ENCODE assay signal across 22 cellular contexts in genomic region chr20:21052686-21053001, GRCh38. TPM values are rescaled to one million over a fixed set of nuclear protein-coding genes. Genes with fewer than 3 reads are reported as not detected.
"Had no signal": no experiment of that assay in that cellular context is flagged by ENCODE, and none has a peak within 500 bp of the region (broad histone marks: within the 10 kb centered on the region; RNA-seq: fewer than 3 reads in every experiment).

No MANE protein-coding gene starts in this region.

- H3K4me1 Mint-ChIP-seq: naive thymus-derived CD8-positive, alpha-beta T cell; stimulated activated effector memory CD8-positive, alpha-beta T cell treated with anti-CD3 and anti-CD28 coated beads, Interleukin-12 subunit alpha, Interleukin-12 subunit beta, amount 100 ng/mL, for 72 hours had no signal

- ATAC-seq: effector memory CD8-positive, alpha-beta T cell; gastroesophageal sphincter; left lobe of liver; mucosa of descending colon; naive thymus-derived CD8-positive, alpha-beta T cell; stimulated activated effector memory CD8-positive, alpha-beta T cell treated with anti-CD3 and anti-CD28 coated beads, Interleukin-12 subunit alpha, Interleukin-12 subunit beta, amount 100 ng/mL, for 72 hours; stimulated activated naive CD8-positive, alpha-beta T cell treated with anti-CD3 and anti-CD28 coated beads, Interleukin-15, Interleukin-2, amounts not matched to agents 100 U/mL and 50 U/mL, for 24 hours had no signal

- H3K27ac Mint-ChIP-seq: effector memory CD8-positive, alpha-beta T cell; stimulated activated effector memory CD8-positive, alpha-beta T cell treated with anti-CD3 and anti-CD28 coated beads, Interleukin-12 subunit alpha, Interleukin-12 subunit beta, amount 100 ng/mL, for 72 hours; type B pancreatic cell had no signal

- H3K9ac ChIP-seq: parathyroid adenoma had no signal

- H3K9me3 ChIP-seq: esophagus squamous epithelium, gastroesophageal sphincter, mucosa of descending colon, prostate gland, suprapubic skin, thyroid gland had no signal

- H3K4me1 ChIP-seq: gastroesophageal sphincter, parathyroid adenoma, prostate gland, suprapubic skin, thyroid gland had no signal

- H3K27ac ChIP-seq: esophagus squamous epithelium, gastroesophageal sphincter, parathyroid adenoma, prostate gland, suprapubic skin, thyroid gland had no signal

- H3K9me3 Mint-ChIP-seq: effector memory CD8-positive, alpha-beta T cell; naive thymus-derived CD8-positive, alpha-beta T cell; neural crest cell; stimulated activated effector memory CD8-positive, alpha-beta T cell treated with anti-CD3 and anti-CD28 coated beads, Interleukin-12 subunit alpha, Interleukin-12 subunit beta, amount 100 ng/mL, for 72 hours had no signal

- H3K36me3 Mint-ChIP-seq: naive thymus-derived CD8-positive, alpha-beta T cell; stimulated activated effector memory CD8-positive, alpha-beta T cell treated with anti-CD3 and anti-CD28 coated beads, Interleukin-12 subunit alpha, Interleukin-12 subunit beta, amount 100 ng/mL, for 72 hours; type B pancreatic cell had no signal

- H3K36me3 ChIP-seq: esophagus squamous epithelium, gastroesophageal sphincter, prostate gland, suprapubic skin, thyroid gland had no signal

- H3K27me3 ChIP-seq: thyroid gland had no signal

- H3K79me2 ChIP-seq: parathyroid adenoma had no signal

- H3K4me3 Mint-ChIP-seq: effector memory CD8-positive, alpha-beta T cell; naive thymus-derived CD8-positive, alpha-beta T cell; stimulated activated effector memory CD8-positive, alpha-beta T cell treated with anti-CD3 and anti-CD28 coated beads, Interleukin-12 subunit alpha, Interleukin-12 subunit beta, amount 100 ng/mL, for 72 hours; type B pancreatic cell had no signal

- H3K4me3 ChIP-seq: esophagus squamous epithelium, gastroesophageal sphincter, mucosa of descending colon, prostate gland, suprapubic skin, thyroid gland had no signal

- DNase-seq: effector memory CD8-positive, alpha-beta T cell; esophagus squamous epithelium; foreskin fibroblast; glutamatergic neuron; kidney glomerular epithelial cell; mucosa of descending colon; naive thymus-derived CD8-positive, alpha-beta T cell; occipital lobe; stimulated activated CD4-positive, alpha-beta T cell treated with anti-CD3 and anti-CD28 coated beads, Interleukin-4, amount 100 ng/mL, for 1 hour; stimulated activated CD8-positive, alpha-beta memory T cell treated with anti-CD3 and anti-CD28 coated beads, Interleukin-4, amount 100 ng/mL, for 48 hours; stimulated activated naive CD8-positive, alpha-beta T cell treated with anti-CD3 and anti-CD28 coated beads, Interleukin-15, Interleukin-2, amounts not matched to agents 100 U/mL and 50 U/mL, for 24 hours; thyroid gland had no signal

RNA-seq across cellular contexts. Expression of gene LINC00237, which starts 53.5 kb away (rescaled TPM):
- total RNA-seq: epithelial cell of proximal tubule; esophagus squamous epithelium; gastroesophageal sphincter; left lobe of liver; mucosa of descending colon; naive thymus-derived CD8-positive, alpha-beta T cell; neural crest cell; prostate gland; renal cortical epithelial cell had no signal
